8 cellular contexts compared by ENCODE assay signal in the genomic region with DNA sequence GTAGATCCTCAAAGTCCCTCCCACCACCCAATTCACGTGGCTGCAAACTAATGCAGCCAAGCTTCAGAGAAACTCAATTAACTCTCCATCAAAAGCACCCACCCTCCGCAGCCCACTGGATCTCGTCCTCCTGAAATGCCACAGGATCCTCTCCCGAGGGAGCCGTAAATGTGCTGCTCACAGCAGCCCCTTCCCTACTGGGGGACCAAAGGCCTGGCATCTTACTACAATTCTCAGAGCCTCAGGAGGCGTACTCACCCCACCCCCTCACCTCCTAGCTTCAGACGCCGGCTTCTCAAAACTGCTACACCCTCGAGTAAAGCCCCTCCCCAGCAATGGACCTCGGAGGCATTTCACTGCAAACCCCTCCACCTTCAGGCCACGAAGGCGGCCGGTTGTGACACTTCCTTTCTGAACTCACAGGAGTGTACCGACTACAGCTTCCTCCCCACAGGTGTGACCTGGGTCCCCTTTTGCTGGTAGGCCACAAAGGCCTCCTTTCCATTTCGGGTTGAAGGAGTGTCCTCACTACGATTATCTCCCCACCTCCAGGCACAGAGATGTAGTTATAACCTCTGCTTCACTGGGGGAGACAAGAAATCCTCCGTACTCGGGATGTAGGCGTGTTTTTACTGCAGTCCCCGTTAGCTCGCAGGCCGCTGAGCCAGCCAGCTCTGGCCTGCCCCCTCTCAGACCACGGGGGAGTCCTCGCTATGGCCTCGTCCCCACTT. TPM values are rescaled to one million over a fixed set of nuclear protein-coding genes. Genes with fewer than 3 reads are reported as not detected.
A peak's percentile ranks its signal among the peaks of the same experiment; 100 is the strongest.
DNase-seq lines count a peak whose midpoint lies in the region; ATAC-seq, FAIRE-seq and TF ChIP-seq lines count a peak whose summit lies in the region.

No MANE protein-coding gene starts in this region.

- H3K4me3 ChIP-seq in astrocyte (ENCODE audit: insufficient read depth, low read depth, low read length) (peak overlapping the region; percentile 89), iPS-18c (ENCODE audit: insufficient read depth, low read depth, low read length) (peak overlapping the region; percentile 84)

- peaks cover 6% of the 10 kb centered on the region for H3K36me3 Mint-ChIP-seq in astrocyte (ENCODE audit: low read depth, unreplicated experiment)

- H3K27me3 ChIP-seq in astrocyte (ENCODE audit: insufficient read depth, low read length): no peaks in the 10 kb centered on the region

- H3K27me3 Mint-ChIP-seq in astrocyte (ENCODE audit: low read depth, unreplicated experiment): no peaks in the 10 kb centered on the region

- FAIRE-seq in astrocyte (lab: Jason Lieb, UNC): no peak

- H3K27ac Mint-ChIP-seq in astrocyte (ENCODE audit: unreplicated experiment): peak overlapping the region; percentile 95

- H4K20me1 ChIP-seq in astrocyte (ENCODE audit: insufficient read depth, low read length): peaks cover 54% of the 10 kb centered on the region

- ATAC-seq in GM21825 (IDR thresholded peaks at IDR 0.05; ENCODE audit: unreplicated experiment): peak; percentile 26

- H3K4me2 ChIP-seq in astrocyte (ENCODE audit: low read length): peak overlapping the region; percentile 97

- H3K79me2 ChIP-seq in astrocyte (ENCODE audit: insufficient read depth, low read length): peaks cover 60% of the 10 kb centered on the region

- DNase-seq in GF-D8 (lab: John Stamatoyannopoulos, UW): peak; percentile 14
- DNase-seq in LHCN-M2 (ENCODE audit: low read depth): peak; percentile 15
- DNase-seq in T-helper 22 cell (ENCODE audit: low read depth): peak; percentile 57
- DNase-seq in astrocyte (ENCODE audit: low read depth): peak; percentile 14
- peak; percentile 39 for DNase-seq in stimulated activated CD4-positive, alpha-beta T cell treated with anti-CD3 and anti-CD28 coated beads, Interleukin-12 subunit alpha, Interleukin-12 subunit beta, amount 100 ng/mL, for 4 hours
- no peak for DNase-seq in MV-4-11 (lab: John Stamatoyannopoulos, UW)

- H3K27ac ChIP-seq in astrocyte (ENCODE audit: low read depth, low read length): peak overlapping the region; percentile 92

- peaks cover 22% of the 10 kb centered on the region for H3K4me1 ChIP-seq in astrocyte (ENCODE audit: insufficient read depth, low read length)

- TF ChIP-seq CTCF in astrocyte (IDR thresholded peaks at IDR 0.05; ENCODE audit: insufficient read depth, low read depth, low read length): no peak

- H3K9me3 Mint-ChIP-seq in astrocyte (ENCODE audit: unreplicated experiment): no peaks in the 10 kb centered on the region

- H3K36me3 ChIP-seq in astrocyte (ENCODE audit: insufficient read depth, low read length): peaks cover under 1% of the 10 kb centered on the region

- H2AFZ ChIP-seq in astrocyte (ENCODE audit: low read depth, low read length): peak overlapping the region; percentile 83

- peaks cover 33% of the 10 kb centered on the region for H3K4me1 Mint-ChIP-seq in astrocyte (ENCODE audit: low read depth, unreplicated experiment)

- H3K9ac ChIP-seq in astrocyte (ENCODE audit: low read length): peak overlapping the region; percentile 97

- peak overlapping the region; percentile 94 for H3K4me3 Mint-ChIP-seq in astrocyte (ENCODE audit: unreplicated experiment)

- H3K9me3 ChIP-seq in astrocyte (ENCODE audit: insufficient read depth, low read depth, low read length) (no peaks in the 10 kb centered on the region), iPS-18c (ENCODE audit: control insufficient read depth, insufficient read depth, low read length) (no peaks in the 10 kb centered on the region)

RNA-seq across cellular contexts. Expression of a gene that starts 0.7 kb away (rescaled TPM):
- total RNA-seq in LHCN-M2 (2014; rRNA removed) (148 and 168 TPM in 2 replicates), astrocyte (194 and 200 TPM in 2 replicates)
- 244 TPM for polyA plus RNA-seq in LHCN-M2 (2012)

RNA-seq across cellular contexts. Expression of a gene that starts 0.7 kb away (rescaled TPM):
- total RNA-seq in LHCN-M2 (2014; rRNA removed): 45.7 and 46.2 TPM in 2 replicates
- 27.6 TPM for polyA plus RNA-seq in LHCN-M2 (2012)
- total RNA-seq in astrocyte: 78.1 and 88.4 TPM in 2 replicates

RNA-seq across cellular contexts. Expression of a gene that starts 35.2 kb away (rescaled TPM):
- total RNA-seq in LHCN-M2 (2014; rRNA removed) (23.0 and 32.4 TPM in 2 replicates), astrocyte (30.3 and 33.0 TPM in 2 replicates)
- 21.8 TPM for polyA plus RNA-seq in LHCN-M2 (2012)

RNA-seq across cellular contexts. Expression of a gene that starts 35.2 kb away (rescaled TPM):
- total RNA-seq in LHCN-M2 (2014; rRNA removed): 277 and 325 TPM in 2 replicates
- polyA plus RNA-seq in LHCN-M2 (2012): 606 TPM
- total RNA-seq in astrocyte: 185 and 201 TPM in 2 replicates

RNA-seq across cellular contexts. Expression of a gene that starts 48.3 kb away (rescaled TPM):
- 12.6 and 13.7 TPM in 2 replicates for total RNA-seq in LHCN-M2 (2014; rRNA removed)
- polyA plus RNA-seq in LHCN-M2 (2012): 12.2 TPM
- 1.2 TPM in 2 replicates for total RNA-seq in astrocyte
